9 cellular contexts compared by ENCODE assay signal in the genomic region with DNA sequence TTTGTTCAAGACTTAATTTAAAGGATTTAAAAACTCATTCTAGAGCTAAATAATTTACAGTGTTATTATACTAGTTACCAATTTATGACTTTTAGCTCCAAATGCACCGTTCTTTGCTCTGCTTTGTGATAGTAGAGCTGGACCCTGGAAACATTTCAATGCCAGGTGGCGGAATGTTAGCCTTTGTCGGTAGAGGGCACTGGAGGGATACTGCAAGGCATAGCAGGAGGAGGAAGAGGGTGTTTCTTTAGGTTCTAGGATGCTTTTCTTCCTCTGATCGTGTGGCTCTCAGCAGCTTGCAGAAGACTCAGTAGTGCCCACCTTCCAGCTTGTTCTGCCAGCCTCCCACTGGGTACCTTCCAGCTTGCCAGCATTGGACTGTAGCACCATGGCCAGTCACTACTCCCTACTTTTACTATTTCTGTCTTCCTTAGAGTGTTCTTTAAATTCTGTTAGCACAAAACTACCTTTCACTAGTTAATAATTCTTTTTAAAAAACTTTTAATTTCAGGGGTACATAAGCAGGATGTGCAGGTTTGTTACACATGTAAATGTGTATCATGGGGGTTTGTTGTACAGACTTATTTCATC.
DNase-seq lines count a peak whose midpoint lies in the region; ATAC-seq and TF ChIP-seq lines count a peak whose summit lies in the region.
"Had no signal": no experiment of that assay in that cellular context is flagged by ENCODE, and none has a peak within 500 bp of the region (broad histone marks: within the 10 kb centered on the region; RNA-seq: fewer than 3 reads in every experiment).

No MANE protein-coding gene starts in this region.

- H3K4me1 Mint-ChIP-seq in GM23338, result no peaks in the 10 kb centered on the region

- H3K4me3 ChIP-seq in BE2C (ENCODE audit: low read depth, low read length), result no peak overlapping the region
- H3K4me3 ChIP-seq in GM23338, result no peak overlapping the region

- no peak overlapping the region for H3K27ac ChIP-seq in GM23338 (ENCODE audit: low read depth)
- no peak overlapping the region for H3K27ac ChIP-seq in RWPE1

- no peak overlapping the region for H3K27ac Mint-ChIP-seq in GM23338

- no peaks in the 10 kb centered on the region for H3F3A ChIP-seq in GM23338 (replicated peaks; ENCODE audit: low read depth)

- POLR2A ChIA-PET in RWPE1 (lab: Yijun Ruan, JAX; ENCODE audit: low non-redundant PET), result no interaction called here

- DNase-seq in BE2C (peak; percentile 43), GM23338 (ENCODE audit: low spot score) (peak; percentile 76), RWPE1 (ENCODE audit: low spot score) (peak; percentile 5), iPS-NIHi11 (ENCODE audit: low spot score) (peak; percentile 45), GM20000 (ENCODE audit: low spot score) (no peak), middle frontal gyrus (ENCODE audit: extremely low spot score, low spot score) (no peak)
- DNase-seq: NCI-H2029 treated with DMSO at 0.1 percent for 48 hours had no signal

- peaks cover 3% of the 10 kb centered on the region; the same call in 1 of the 2 replicates for H3K9me2 ChIP-seq in GM23338 (ENCODE audit: insufficient read depth)

- no peak overlapping the region for H2AFZ ChIP-seq in GM23338

- H3K36me3 ChIP-seq in BE2C, result no peaks in the 10 kb centered on the region
- H3K36me3 ChIP-seq in GM23338 (ENCODE audit: insufficient read depth), result peaks cover 4% of the 10 kb centered on the region; the same call in 1 of the 2 replicates

- H3K4me3 Mint-ChIP-seq in GM23338, result no peak overlapping the region

- peaks cover 16% of the 10 kb centered on the region; the same call in 2 of the 3 replicates for H3K9me3 Mint-ChIP-seq in GM23338

- ATAC-seq in GM23338, result peak; percentile 90
- ATAC-seq in GM19452 (IDR thresholded peaks at IDR 0.05; ENCODE audit: unreplicated experiment), result no peak
- no peak for ATAC-seq in HG03520 (IDR thresholded peaks at IDR 0.05; ENCODE audit: unreplicated experiment)

- no peaks in the 10 kb centered on the region for H3K27me3 ChIP-seq in BE2C
- no peaks in the 10 kb centered on the region for H3K27me3 ChIP-seq in GM23338 (ENCODE audit: insufficient read depth)

- no peak overlapping the region for H3K4me2 ChIP-seq in GM23338

- H3K4me1 ChIP-seq in BE2C (no peaks in the 10 kb centered on the region), GM23338 (ENCODE audit: insufficient read depth) (no peaks in the 10 kb centered on the region)

- CTCF ChIA-PET in RWPE1 (lab: Yijun Ruan, JAX), result interaction anchor here (0.6 to 0.9 kb wide), 5 partner anchors 131 to 519 kb away, joined by 3 to 8 read pairs (median 4); no protein-coding TSS in a partner anchor

- TF ChIP-seq CTCF in BE2C (IDR thresholded peaks at IDR 0.05; ENCODE audit: low read depth, low read length) (peak; percentile 81), GM23338 (conservative IDR thresholded peaks at IDR 0.05; ENCODE audit: low read depth in 2 of 2) (peak; percentile 72 to 91), RWPE1 (conservative IDR thresholded peaks at IDR 0.05; ENCODE audit: low read depth) (peak; percentile 56), GM20000 (IDR thresholded peaks at IDR 0.05; ENCODE audit: extremely low read depth, missing control alignments) (no peak)

- H3K9me3 ChIP-seq in BE2C, result no peaks in the 10 kb centered on the region

- no peaks in the 10 kb centered on the region for H4K20me1 ChIP-seq in GM23338 (replicated peaks; ENCODE audit: insufficient read depth)

- H3K27me3 Mint-ChIP-seq in GM23338 (ENCODE audit: insufficient read depth, low read depth, poor library complexity), result no peaks in the 10 kb centered on the region

- H3K36me3 Mint-ChIP-seq in GM23338 (ENCODE audit: low read depth), result no peaks in the 10 kb centered on the region; the same call in 2 of the 3 replicates

- no peaks in the 10 kb centered on the region for H3K79me2 ChIP-seq in GM23338 (replicated peaks; ENCODE audit: insufficient read depth)

TF ChIP-seq in GM23338, 12 proteins besides CTCF, POLR2A, EP300 and RAD21:
- TF ChIP-seq, protein P1, sequence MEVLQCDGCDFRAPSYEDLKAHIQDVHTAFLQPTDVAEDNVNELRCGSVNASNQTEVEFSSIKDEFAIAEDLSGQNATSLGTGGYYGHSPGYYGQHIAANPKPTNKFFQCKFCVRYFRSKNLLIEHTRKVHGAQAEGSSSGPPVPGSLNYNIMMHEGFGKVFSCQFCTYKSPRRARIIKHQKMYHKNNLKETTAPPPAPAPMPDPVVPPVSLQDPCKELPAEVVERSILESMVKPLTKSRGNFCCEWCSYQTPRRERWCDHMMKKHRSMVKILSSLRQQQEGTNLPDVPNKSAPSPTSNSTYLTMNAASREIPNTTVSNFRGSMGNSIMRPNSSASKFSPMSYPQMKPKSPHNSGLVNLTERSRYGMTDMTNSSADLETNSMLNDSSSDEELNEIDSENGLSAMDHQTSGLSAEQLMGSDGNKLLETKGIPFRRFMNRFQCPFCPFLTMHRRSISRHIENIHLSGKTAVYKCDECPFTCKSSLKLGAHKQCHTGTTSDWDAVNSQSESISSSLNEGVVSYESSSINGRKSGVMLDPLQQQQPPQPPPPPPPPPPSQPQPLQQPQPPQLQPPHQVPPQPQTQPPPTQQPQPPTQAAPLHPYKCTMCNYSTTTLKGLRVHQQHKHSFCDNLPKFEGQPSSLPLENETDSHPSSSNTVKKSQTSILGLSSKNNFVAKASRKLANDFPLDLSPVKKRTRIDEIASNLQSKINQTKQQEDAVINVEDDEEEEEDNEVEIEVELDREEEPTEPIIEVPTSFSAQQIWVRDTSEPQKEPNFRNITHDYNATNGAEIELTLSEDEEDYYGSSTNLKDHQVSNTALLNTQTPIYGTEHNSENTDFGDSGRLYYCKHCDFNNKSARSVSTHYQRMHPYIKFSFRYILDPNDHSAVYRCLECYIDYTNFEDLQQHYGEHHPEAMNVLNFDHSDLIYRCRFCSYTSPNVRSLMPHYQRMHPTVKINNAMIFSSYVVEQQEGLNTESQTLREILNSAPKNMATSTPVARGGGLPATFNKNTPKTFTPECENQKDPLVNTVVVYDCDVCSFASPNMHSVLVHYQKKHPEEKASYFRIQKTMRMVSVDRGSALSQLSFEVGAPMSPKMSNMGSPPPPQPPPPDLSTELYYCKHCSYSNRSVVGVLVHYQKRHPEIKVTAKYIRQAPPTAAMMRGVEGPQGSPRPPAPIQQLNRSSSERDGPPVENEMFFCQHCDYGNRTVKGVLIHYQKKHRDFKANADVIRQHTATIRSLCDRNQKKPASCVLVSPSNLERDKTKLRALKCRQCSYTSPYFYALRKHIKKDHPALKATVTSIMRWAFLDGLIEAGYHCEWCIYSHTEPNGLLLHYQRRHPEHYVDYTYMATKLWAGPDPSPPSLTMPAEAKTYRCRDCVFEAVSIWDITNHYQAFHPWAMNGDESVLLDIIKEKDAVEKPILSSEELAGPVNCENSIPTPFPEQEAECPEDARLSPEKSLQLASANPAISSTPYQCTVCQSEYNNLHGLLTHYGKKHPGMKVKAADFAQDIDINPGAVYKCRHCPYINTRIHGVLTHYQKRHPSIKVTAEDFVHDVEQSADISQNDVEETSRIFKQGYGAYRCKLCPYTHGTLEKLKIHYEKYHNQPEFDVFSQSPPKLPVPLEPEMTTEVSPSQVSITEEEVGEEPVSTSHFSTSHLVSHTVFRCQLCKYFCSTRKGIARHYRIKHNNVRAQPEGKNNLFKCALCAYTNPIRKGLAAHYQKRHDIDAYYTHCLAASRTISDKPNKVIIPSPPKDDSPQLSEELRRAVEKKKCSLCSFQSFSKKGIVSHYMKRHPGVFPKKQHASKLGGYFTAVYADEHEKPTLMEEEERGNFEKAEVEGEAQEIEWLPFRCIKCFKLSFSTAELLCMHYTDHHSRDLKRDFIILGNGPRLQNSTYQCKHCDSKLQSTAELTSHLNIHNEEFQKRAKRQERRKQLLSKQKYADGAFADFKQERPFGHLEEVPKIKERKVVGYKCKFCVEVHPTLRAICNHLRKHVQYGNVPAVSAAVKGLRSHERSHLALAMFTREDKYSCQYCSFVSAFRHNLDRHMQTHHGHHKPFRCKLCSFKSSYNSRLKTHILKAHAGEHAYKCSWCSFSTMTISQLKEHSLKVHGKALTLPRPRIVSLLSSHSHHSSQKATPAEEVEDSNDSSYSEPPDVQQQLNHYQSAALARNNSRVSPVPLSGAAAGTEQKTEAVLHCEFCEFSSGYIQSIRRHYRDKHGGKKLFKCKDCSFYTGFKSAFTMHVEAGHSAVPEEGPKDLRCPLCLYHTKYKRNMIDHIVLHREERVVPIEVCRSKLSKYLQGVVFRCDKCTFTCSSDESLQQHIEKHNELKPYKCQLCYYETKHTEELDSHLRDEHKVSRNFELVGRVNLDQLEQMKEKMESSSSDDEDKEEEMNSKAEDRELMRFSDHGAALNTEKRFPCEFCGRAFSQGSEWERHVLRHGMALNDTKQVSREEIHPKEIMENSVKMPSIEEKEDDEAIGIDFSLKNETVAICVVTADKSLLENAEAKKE (CRISPR knock-in tag; IDR thresholded peaks at IDR 0.05), result peak; percentile 63; the same call in 1 of the 2 replicates
- TF ChIP-seq EZH2 (IDR thresholded peaks at IDR 0.05; ENCODE audit: low read depth, unreplicated experiment), result no peak
TF ChIP-seq in GM23338: peak in this region for 1.

Comparison
In these comparisons a context has a peak if more than half of its experiments do, and no peak if none do; other contexts are left out.
1. DNase-seq: peak in BE2C (single experiment), GM23338 (single experiment), RWPE1 (single experiment) and iPS-NIHi11 (single experiment); none in GM20000 (single experiment) and middle frontal gyrus (single experiment).